ENCODE assay signal across 8 cellular contexts in genomic region chr2:74530239-74531161, GRCh38. TPM values are rescaled to one million over a fixed set of nuclear protein-coding genes. Genes with fewer than 3 reads are reported as not detected.
DNase-seq lines count a peak whose midpoint lies in the region; ATAC-seq and TF ChIP-seq lines count a peak whose summit lies in the region.

No MANE protein-coding gene starts in this region.

- H3K36me3 Mint-ChIP-seq in naive B cell: peaks cover 15 to 21% of the 10 kb centered on the region in 2 donors

- H3K27me3 ChIP-seq in Loucy (ENCODE audit: insufficient read depth, low read length, poor library complexity, severe bottlenecking) (peaks cover 4% of the 10 kb centered on the region), upper lobe of right lung (no peaks in the 10 kb centered on the region)

- ATAC-seq in GM21737 (IDR thresholded peaks at IDR 0.05; ENCODE audit: unreplicated experiment): peak; percentile 33
- ATAC-seq in esophagus mucosa: peak; percentile 1
- ATAC-seq in naive B cell (ENCODE audit: low read depth in 2 of 2): peak; percentile 19 to 26
- peak; percentile 10 for ATAC-seq in upper lobe of right lung

- no peaks in the 10 kb centered on the region for H3K9me2 ChIP-seq in Loucy (replicated peaks; ENCODE audit: low read depth, low read length)

- intact Hi-C loops in upper lobe of right lung (cut with DNase I): no loop called here

- peak overlapping the region; percentile 93 for H3K9ac ChIP-seq in Loucy (ENCODE audit: low read depth, low read length, poor library complexity, severe bottlenecking)

- H3K4me3 ChIP-seq in Loucy (ENCODE audit: low read length, poor library complexity, severe bottlenecking) (peak overlapping the region; percentile 100), upper lobe of right lung (peak overlapping the region; percentile 99)

- H3K36me3 ChIP-seq in Loucy (ENCODE audit: insufficient read depth, low read length) (peaks cover 20% of the 10 kb centered on the region; the same call in 1 of the 2 replicates), upper lobe of right lung (peaks cover 40% of the 10 kb centered on the region)

- peaks cover 53% of the 10 kb centered on the region for H3K79me2 ChIP-seq in Loucy (ENCODE audit: insufficient read depth, low read length)

- H3K9me3 ChIP-seq in Loucy (ENCODE audit: insufficient read depth, low read depth, low read length): no peaks in the 10 kb centered on the region
- no peaks in the 10 kb centered on the region for H3K9me3 ChIP-seq in upper lobe of right lung

- peak overlapping the region; percentile 95 for H3K27ac ChIP-seq in upper lobe of right lung

- H2AFZ ChIP-seq in Loucy (ENCODE audit: low read length): peak overlapping the region; percentile 92

- peak; percentile 49 for DNase-seq in ELF-1 (ENCODE audit: low read depth, low spot score)
- DNase-seq in activated CD8-positive, alpha-beta memory T cell treated with anti-CD3 and anti-CD28 coated beads, Interleukin-2, amount 50 U/mL, for 4 hours: peak; percentile 43
- DNase-seq in naive B cell: peak; percentile 58
- DNase-seq in upper lobe of right lung: peak; percentile 77
- no peak for DNase-seq in NCI-H1436 (lab: John Stamatoyannopoulos, UW)

- H3K27me3 Mint-ChIP-seq in naive B cell: no peaks in the 10 kb centered on the region

- TF ChIP-seq CTCF in Loucy (conservative IDR thresholded peaks at IDR 0.05; ENCODE audit: low read length) (no peak), upper lobe of right lung (IDR thresholded peaks at IDR 0.05) (no peak)

- peaks cover 0 to 1% (median 0%) of the 10 kb centered on the region in 7 donors for H3K9me3 Mint-ChIP-seq in naive B cell

- H3K27ac Mint-ChIP-seq in naive B cell: peak overlapping the region; percentile 63 to 97 (median 94)

- H4K20me1 ChIP-seq in Loucy (ENCODE audit: insufficient read depth, low read length, poor library complexity, severe bottlenecking): peaks cover 22% of the 10 kb centered on the region

- H3K4me1 ChIP-seq in Loucy (ENCODE audit: insufficient read depth, low read length, poor library complexity, severe bottlenecking) (peaks cover 35% of the 10 kb centered on the region), upper lobe of right lung (peaks cover 24% of the 10 kb centered on the region)

- 0 out of 2 replicates have a peak, but pooled peaks cover 3% of the 10 kb centered on the region for H3F3A ChIP-seq in Loucy (ENCODE audit: low read depth)

- peak overlapping the region; percentile 83 to 96 (median 94) for H3K4me3 Mint-ChIP-seq in naive B cell

- H3K4me2 ChIP-seq in Loucy (ENCODE audit: low read depth, low read length, poor library complexity, severe bottlenecking): peak overlapping the region; percentile 100

- peaks cover 46 to 57% (median 49%) of the 10 kb centered on the region in 3 donors for H3K4me1 Mint-ChIP-seq in naive B cell

RNA-seq across cellular contexts. Expression of gene HTRA2, which starts 0.8 kb away (rescaled TPM):
- total RNA-seq in esophagus mucosa (17.9 TPM), upper lobe of right lung (31.4 TPM)
- 10 to 100 TPM; 33.0 to 52.0 (median 44.7) TPM for polyA plus RNA-seq in naive B cell (ENCODE audit: low read depth in 6 of 6)

RNA-seq across cellular contexts. Expression of gene AUP1, which starts 1.0 kb away (rescaled TPM):
- total RNA-seq in esophagus mucosa (74.2 TPM), upper lobe of right lung (119 TPM)
- polyA plus RNA-seq in naive B cell (ENCODE audit: low read depth in 6 of 6): 100 to 1,000 TPM in 3 of 6 donors, 10 to 100 TPM in 3; 83.3 to 155 (median 99.9) TPM

RNA-seq across cellular contexts. Expression of gene DQX1, which starts 4.5 kb away (rescaled TPM):
- total RNA-seq in esophagus mucosa (5.6 TPM), upper lobe of right lung (not detected)
- polyA plus RNA-seq in naive B cell (ENCODE audit: low read depth in 6 of 6): not detected

RNA-seq across cellular contexts. Expression of gene TLX2, which starts 16.2 kb away (rescaled TPM):
- total RNA-seq in esophagus mucosa: not detected
- not detected for polyA plus RNA-seq in naive B cell (ENCODE audit: low read depth in 6 of 6)
- not detected for total RNA-seq in upper lobe of right lung

RNA-seq across cellular contexts. Expression of gene PCGF1, which starts 23.0 kb away (rescaled TPM):
- total RNA-seq in esophagus mucosa (20.6 TPM), upper lobe of right lung (30.1 TPM)
- polyA plus RNA-seq in naive B cell (ENCODE audit: low read depth in 6 of 6): 10 to 100 TPM in 5 of 6 donors, 1 to 10 TPM in 1; 8.9 to 17.0 (median 14.1) TPM
